Comparison of ENCODE assay signal across 23 cellular contexts in the genomic region with DNA sequence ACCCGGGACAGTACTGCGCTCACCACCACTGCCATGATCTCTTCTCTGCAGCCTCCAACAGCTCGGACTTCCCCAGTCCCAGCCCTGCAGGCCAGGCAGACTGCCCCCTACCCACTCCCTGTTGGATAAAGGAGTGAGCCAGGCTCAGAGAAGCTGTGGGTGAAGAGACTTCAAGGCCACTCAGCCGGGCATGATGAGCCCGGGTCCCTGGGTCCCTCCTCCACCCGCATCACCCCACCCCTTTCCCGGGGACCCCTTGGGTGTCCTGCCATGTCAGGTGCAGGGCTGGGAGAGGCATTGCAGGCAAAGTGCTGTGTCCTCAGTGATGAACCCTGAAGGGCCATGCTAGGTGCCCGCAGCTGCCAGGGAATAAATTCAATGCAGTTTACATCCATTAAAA. TPM values are rescaled to one million over a fixed set of nuclear protein-coding genes. Genes with fewer than 3 reads are reported as not detected.
"Had no signal": no experiment of that assay in that cellular context is flagged by ENCODE, and none has a peak within 500 bp of the region (broad histone marks: within the 10 kb centered on the region; RNA-seq: fewer than 3 reads in every experiment).

No MANE protein-coding gene starts in this region.

- ATAC-seq: activated CD4-positive, CD25-positive, alpha-beta regulatory T cell treated with anti-CD3 and anti-CD28 coated beads, Interleukin-2, amount 50 U/mL, for 24 hours had no signal

- H3K27me3 ChIP-seq: hepatocyte, upper lobe of left lung had no signal

- H3K36me3 ChIP-seq: brain microvascular endothelial cell, upper lobe of left lung had no signal

- DNase-seq: activated CD4-positive, alpha-beta T cell treated with anti-CD3 and anti-CD28 coated beads, Interleukin-2, amount 50 U/mL, for 1 hour; activated CD8-positive, alpha-beta memory T cell treated with anti-CD3 and anti-CD28 coated beads for 24 hours; activated naive CD8-positive, alpha-beta T cell treated with anti-CD3 and anti-CD28 coated beads, Interleukin-2, amount 10 ng/mL, durations not matched to agents 7 days and 5 days; anterior cingulate cortex; brain microvascular endothelial cell; cerebellar nuclear complex; islet precursor cell; mesendoderm; small intestine; stimulated activated CD4-positive, alpha-beta T cell treated with anti-CD3 and anti-CD28 coated beads, Interleukin-4, amount 100 ng/mL, for 4 hours; stimulated activated CD8-positive, alpha-beta memory T cell treated with anti-CD3 and anti-CD28 coated beads, Interleukin-4, amount 100 ng/mL, for 48 hours; T-helper 9 cell had no signal

- H2AFZ ChIP-seq: hepatocyte had no signal

- H3K9me3 ChIP-seq: upper lobe of left lung had no signal

- H3K4me2 ChIP-seq: hepatocyte had no signal

- H3K4me3 ChIP-seq: hepatocyte, SK-N-MC, upper lobe of left lung had no signal

- H3K27ac ChIP-seq: brain microvascular endothelial cell, epithelial cell of prostate, hepatocyte, SK-N-MC, upper lobe of left lung had no signal

RNA-seq across cellular contexts. Expression of gene LSP1, which starts 14.5 kb away (rescaled TPM):
- total RNA-seq: renal cortical epithelial cell had no signal
- polyA plus RNA-seq: neural cell had no signal

RNA-seq across cellular contexts. Expression of gene PRR33, which starts 24.3 kb away (rescaled TPM):
- total RNA-seq: activated naive CD8-positive, alpha-beta T cell treated with anti-CD3 and anti-CD28 coated beads, Interleukin-2, amount 10 ng/mL, durations not matched to agents 7 days and 5 days; hepatocyte; liver; osteocyte; renal cortical epithelial cell; temporal lobe; upper lobe of left lung had no signal
- polyA plus RNA-seq: liver, neural cell had no signal

RNA-seq across cellular contexts. Expression of gene TNNI2, which starts 28.6 kb away (rescaled TPM):
- total RNA-seq: activated T-helper 1 cell treated with anti-CD3 and anti-CD28 coated beads, Interleukin-12 subunit alpha, Interleukin-12 subunit beta, Interleukin-2, Interleukin-4 antibody, amounts not matched to agents 30 ng/mL and 10 ng/mL and 1 ng/mL, durations not matched to agents 14 hours and 24 hours and 36 hours; renal cortical epithelial cell; temporal lobe had no signal
- polyA plus RNA-seq: neural cell had no signal

RNA-seq across cellular contexts. Expression of gene SYT8, which starts 32.6 kb away (rescaled TPM):
- total RNA-seq: activated naive CD8-positive, alpha-beta T cell treated with anti-CD3 and anti-CD28 coated beads, Interleukin-2, amount 10 ng/mL, durations not matched to agents 7 days and 5 days; activated T-helper 1 cell treated with anti-CD3 and anti-CD28 coated beads, Interleukin-12 subunit alpha, Interleukin-12 subunit beta, Interleukin-2, Interleukin-4 antibody, amounts not matched to agents 30 ng/mL and 10 ng/mL and 1 ng/mL, durations not matched to agents 14 hours and 24 hours and 36 hours; temporal lobe had no signal
- polyA plus RNA-seq: neural cell had no signal

RNA-seq across cellular contexts. Expression of gene TNNT3, which starts 52.1 kb away (rescaled TPM):
- total RNA-seq: renal cortical epithelial cell, temporal lobe had no signal
- polyA plus RNA-seq: neural cell had no signal
